16 cellular contexts compared by ENCODE assay signal in genomic region chr5:119347574-119347973, GRCh38. TPM values are rescaled to one million over a fixed set of nuclear protein-coding genes. Genes with fewer than 3 reads are reported as not detected.
A peak's percentile ranks its signal among the peaks of the same experiment; 100 is the strongest.
DNase-seq lines count a peak whose midpoint lies in the region; ATAC-seq and TF ChIP-seq lines count a peak whose summit lies in the region.
"Had no signal": no experiment of that assay in that cellular context is flagged by ENCODE, and none has a peak within 500 bp of the region (broad histone marks: within the 10 kb centered on the region; RNA-seq: fewer than 3 reads in every experiment).

No MANE protein-coding gene starts in this region.

- DNase-seq in activated naive CD4-positive, alpha-beta T cell treated with anti-CD3 and anti-CD28 coated beads for 36 hours = no peak
- DNase-seq in activated naive CD4-positive, alpha-beta T cell treated with anti-CD3 and anti-CD28 coated beads, Interleukin-2, amount 50 U/mL, for 72 hours (ENCODE audit: low spot score in 2 of 2) = no peak
- peak; percentile 54 for DNase-seq in NCI-H345 (lab: John Stamatoyannopoulos, UW)
- DNase-seq in endodermal cell = no peak
- DNase-seq in thyroid gland = peak; percentile 70 to 71
- no peak for DNase-seq in stimulated activated CD4-positive, alpha-beta T cell treated with anti-CD3 and anti-CD28 coated beads, Interleukin-15, amount 100 ng/mL, for 24 hours
- DNase-seq in GM19238 (ENCODE audit: insufficient read length, low spot score) = no peak
- DNase-seq in SK-N-DZ (ENCODE audit: low spot score) = no peak
- DNase-seq: activated effector memory CD4-positive, alpha-beta T cell treated with anti-CD3 and anti-CD28 coated beads, Interleukin-2, amount 50 U/mL, for 16 hours; Kasumi-1; psoas muscle; SHP77 treated with DMSO at 0.1 percent for 48 hours; stimulated activated CD4-positive, alpha-beta T cell treated with anti-CD3 and anti-CD28 coated beads, Interleukin-1b, Interleukin-23, amount 100 ng/mL, for 48 hours had no signal

- peaks cover 22% of the 10 kb centered on the region for H3K4me1 ChIP-seq in endodermal cell (ENCODE audit: control insufficient read depth, insufficient read depth, low read length)
- H3K4me1 ChIP-seq in thyroid gland = peaks cover 26 to 32% of the 10 kb centered on the region in 2 donors
- H3K4me1 ChIP-seq: psoas muscle had no signal

- no peaks in the 10 kb centered on the region for H3K27me3 Mint-ChIP-seq in activated naive CD4-positive, alpha-beta T cell treated with anti-CD3 and anti-CD28 coated beads for 36 hours (ENCODE audit: low read depth)
- no peaks in the 10 kb centered on the region for H3K27me3 Mint-ChIP-seq in endodermal cell (ENCODE audit: insufficient read depth)
- H3K27me3 Mint-ChIP-seq: central memory CD8-positive, alpha-beta T cell had no signal

- no peak for TF ChIP-seq CTCF in endodermal cell (conservative IDR thresholded peaks at IDR 0.05)
- no peak for TF ChIP-seq CTCF in thyroid gland (IDR thresholded peaks at IDR 0.05)

- H3K4me3 Mint-ChIP-seq in activated naive CD4-positive, alpha-beta T cell treated with anti-CD3 and anti-CD28 coated beads for 36 hours = no peak overlapping the region
- H3K4me3 Mint-ChIP-seq in endodermal cell = no peak overlapping the region

- H3K9me3 ChIP-seq in endodermal cell (ENCODE audit: control insufficient read depth, low read length) (no peaks in the 10 kb centered on the region), thyroid gland (no peaks in the 10 kb centered on the region)
- H3K9me3 ChIP-seq: psoas muscle had no signal

- H3K27me3 ChIP-seq in endodermal cell (ENCODE audit: control insufficient read depth, insufficient read depth, low read length, poor library complexity, severe bottlenecking) (no peaks in the 10 kb centered on the region), thyroid gland (no peaks in the 10 kb centered on the region)

- H3K4me3 ChIP-seq in endodermal cell (ENCODE audit: low read length) (peak overlapping the region; percentile 28), thyroid gland (replicated peaks in 1 of 3) (no peak overlapping the region)
- H3K4me3 ChIP-seq: psoas muscle had no signal

- CTCF ChIA-PET in activated naive CD4-positive, alpha-beta T cell treated with anti-CD3 and anti-CD28 coated beads for 36 hours (lab: Charles Lee) = interaction anchor here (1.0 to 2.6 kb wide), 6 partner anchors 10 to 74 kb away, joined by 3 to 13 read pairs (median 7); no protein-coding TSS in a partner anchor

- H3K36me3 Mint-ChIP-seq in activated naive CD4-positive, alpha-beta T cell treated with anti-CD3 and anti-CD28 coated beads for 36 hours (ENCODE audit: low read depth) = peaks cover 20% of the 10 kb centered on the region
- peaks cover 0 to 6% of the 10 kb centered on the region in 2 donors for H3K36me3 Mint-ChIP-seq in activated naive CD4-positive, alpha-beta T cell treated with anti-CD3 and anti-CD28 coated beads, Interleukin-2, amount 50 U/mL, for 72 hours
- H3K36me3 Mint-ChIP-seq in endodermal cell (ENCODE audit: low read depth) = peaks cover 2% of the 10 kb centered on the region

- 0% methylated on average over 1 of the region's 1 CpG; no CpG with 5 or more reads in 1 of the 2 experiments for WGBS in endodermal cell (ENCODE audit: insufficient coverage in 1 of 2, insufficient read length in 1 of 2), 2 experiments
- 21 to 56% methylated on average over 1 of the region's 1 CpG for WGBS in thyroid gland, 2 donors

- intact Hi-C loops in activated naive CD4-positive, alpha-beta T cell treated with anti-CD3 and anti-CD28 coated beads for 36 hours (cut with micrococcal nuclease) = loop anchor here (1.0 kb wide), 1 partner anchor 20 kb away; no protein-coding TSS in a partner anchor
- intact Hi-C loops in thyroid gland (cut with DNase I) = no loop called here

- no peaks in the 10 kb centered on the region for H3K9me3 Mint-ChIP-seq in activated naive CD4-positive, alpha-beta T cell treated with anti-CD3 and anti-CD28 coated beads for 36 hours
- no peaks in the 10 kb centered on the region for H3K9me3 Mint-ChIP-seq in activated naive CD4-positive, alpha-beta T cell treated with anti-CD3 and anti-CD28 coated beads, Interleukin-2, amount 50 U/mL, for 72 hours
- no peaks in the 10 kb centered on the region for H3K9me3 Mint-ChIP-seq in endodermal cell
- H3K9me3 Mint-ChIP-seq: central memory CD8-positive, alpha-beta T cell had no signal

- no peak overlapping the region for H3K9ac ChIP-seq in endodermal cell (ENCODE audit: extremely low read depth, low read length, poor library complexity, severe bottlenecking)

- H3K27ac Mint-ChIP-seq in activated naive CD4-positive, alpha-beta T cell treated with anti-CD3 and anti-CD28 coated beads for 36 hours = peak overlapping the region; percentile 88
- H3K27ac Mint-ChIP-seq in activated naive CD4-positive, alpha-beta T cell treated with anti-CD3 and anti-CD28 coated beads, Interleukin-2, amount 50 U/mL, for 72 hours = peak overlapping the region in 1 of 2 donors; percentile 90
- H3K27ac Mint-ChIP-seq in endodermal cell = no peak overlapping the region

- H3K4me1 Mint-ChIP-seq in activated naive CD4-positive, alpha-beta T cell treated with anti-CD3 and anti-CD28 coated beads for 36 hours (ENCODE audit: low read depth) = peaks cover 86% of the 10 kb centered on the region
- peaks cover 39% of the 10 kb centered on the region for H3K4me1 Mint-ChIP-seq in endodermal cell

- no peak for ATAC-seq in activated naive CD4-positive, alpha-beta T cell treated with anti-CD3 and anti-CD28 coated beads, Interleukin-2, amount 50 U/mL, for 72 hours
- ATAC-seq: psoas muscle had no signal

- no peaks in the 10 kb centered on the region for H3K36me3 ChIP-seq in endodermal cell (ENCODE audit: control insufficient read depth, insufficient read depth, low read length)
- no peaks in the 10 kb centered on the region for H3K36me3 ChIP-seq in thyroid gland

- H3K27ac ChIP-seq in endodermal cell (ENCODE audit: low read depth, low read length) = no peak overlapping the region
- H3K27ac ChIP-seq in thyroid gland = peak overlapping the region; percentile 71 to 90 (median 88)
- H3K27ac ChIP-seq: C4-2B, epithelial cell of prostate, psoas muscle had no signal

- TF ChIP-seq POLR2A in thyroid gland (IDR thresholded peaks at IDR 0.05) = peak in 1 of 2 donors; percentile 11

RNA-seq across cellular contexts. Expression of gene TNFAIP8, which starts 8.2 kb away (rescaled TPM):
- 100 to 1,000 TPM; 141 to 142 TPM for total RNA-seq in activated naive CD4-positive, alpha-beta T cell treated with anti-CD3 and anti-CD28 coated beads for 36 hours
- 100 to 1,000 TPM; 110 to 146 TPM for total RNA-seq in activated naive CD4-positive, alpha-beta T cell treated with anti-CD3 and anti-CD28 coated beads, Interleukin-2, amount 50 U/mL, for 72 hours
- total RNA-seq in endodermal cell (10 to 100 TPM; 29.6 to 39.5 TPM), thyroid gland (10 to 100 TPM; 15.7 to 36.8 (median 33.6) TPM)
- polyA plus RNA-seq in endodermal cell (2013, experiment 1 of 2) = 16.1 TPM
- 14.5 TPM for polyA plus RNA-seq in endodermal cell (2013, experiment 2 of 2)
- polyA plus RNA-seq in SK-N-DZ (2014; cell fraction: cytosol; rRNA removed) = 14.9 and 17.9 TPM in 2 replicates
- 5.8 and 12.8 TPM in 2 replicates for polyA plus RNA-seq in SK-N-DZ (2014; cell fraction: nucleus; rRNA removed)

Comparison
In these comparisons a context has a peak if more than half of its experiments do, and no peak if none do; other contexts are left out.
1. DNase-seq: peak in NCI-H345 (single experiment) and thyroid gland (2 of 2); none in activated naive CD4-positive, alpha-beta T cell treated with anti-CD3 and anti-CD28 coated beads for 36 hours (single experiment), activated naive CD4-positive, alpha-beta T cell treated with anti-CD3 and anti-CD28 coated beads, Interleukin-2, amount 50 U/mL, for 72 hours (0 of 2), endodermal cell (single experiment), stimulated activated CD4-positive, alpha-beta T cell treated with anti-CD3 and anti-CD28 coated beads, Interleukin-15, amount 100 ng/mL, for 24 hours (single experiment), GM19238 (single experiment) and SK-N-DZ (single experiment).